8 cellular contexts compared by ENCODE assay signal in the genomic region with DNA sequence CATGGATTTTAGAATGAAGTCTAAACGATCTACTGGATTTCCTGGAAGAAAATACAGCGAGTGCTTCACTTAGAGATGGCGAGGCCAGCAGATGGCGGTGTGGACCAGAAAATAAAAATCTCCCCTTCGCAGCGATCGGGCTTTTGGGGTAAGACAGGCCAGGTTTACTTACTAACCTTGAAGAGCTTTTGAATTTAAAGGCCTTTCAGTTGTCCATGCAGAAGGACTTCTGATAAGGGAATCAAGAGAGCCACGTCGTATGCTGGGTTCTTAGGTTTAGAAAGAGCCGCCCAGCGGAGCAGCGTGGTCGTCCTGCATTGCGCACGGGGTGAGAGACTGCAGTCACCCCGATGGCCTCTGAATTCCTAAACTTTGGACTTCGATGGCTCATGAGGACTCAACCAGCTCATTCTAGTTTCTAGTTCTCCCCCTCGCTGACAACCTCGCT.
A peak's percentile ranks its signal among the peaks of the same experiment; 100 is the strongest.
DNase-seq lines count a peak whose midpoint lies in the region; ATAC-seq and TF ChIP-seq lines count a peak whose summit lies in the region.

No MANE protein-coding gene starts in this region.

- H3K36me3 ChIP-seq in sigmoid colon: no peaks in the 10 kb centered on the region

- H3K27ac ChIP-seq in right cardiac atrium (ENCODE audit: low read length) (no peak overlapping the region), sigmoid colon (no peak overlapping the region)

- no peak for TF ChIP-seq POLR2A in sigmoid colon (IDR thresholded peaks at IDR 0.05)

- ATAC-seq in right cardiac atrium (peak; percentile 48 to 68), GM21737 (IDR thresholded peaks at IDR 0.05; ENCODE audit: unreplicated experiment) (no peak), GM18498 (IDR thresholded peaks at IDR 0.05; ENCODE audit: unreplicated experiment) (no peak)

- H3K4me1 ChIP-seq in right cardiac atrium (ENCODE audit: control insufficient read depth, insufficient read depth, low read length) (no peaks in the 10 kb centered on the region), sigmoid colon (peaks cover 0 to 5% (median 0%) of the 10 kb centered on the region in 4 donors)

- intact Hi-C loops in right cardiac atrium (cut with DNase I): loop anchor here in 1 of 4 donors (10.0 kb wide), 1 partner anchor 667 kb away; no protein-coding TSS in a partner anchor
- intact Hi-C loops in sigmoid colon (cut with DNase I): loop anchor here (2.0 kb wide), 1 partner anchor 667 kb away; no protein-coding TSS in a partner anchor

- TF ChIP-seq EP300 in sigmoid colon (IDR thresholded peaks at IDR 0.05): no peak

- H3K9me3 ChIP-seq in right cardiac atrium (ENCODE audit: control insufficient read depth, low read length) (no peaks in the 10 kb centered on the region), sigmoid colon (no peaks in the 10 kb centered on the region)

- DNase-seq in DMS153 (lab: John Stamatoyannopoulos, UW) (peak; percentile 35), OCI-M1 (lab: John Stamatoyannopoulos, UW) (peak; percentile 66), amniotic epithelial cell (ENCODE audit: low read depth) (peak; percentile 20), right cardiac atrium (peak; percentile 54 to 81 (median 72)), sigmoid colon (no peak)

- no peaks in the 10 kb centered on the region for H3K27me3 ChIP-seq in right cardiac atrium (ENCODE audit: control insufficient read depth, insufficient read depth)
- peaks cover 0 to 20% (median 11%) of the 10 kb centered on the region in 3 donors for H3K27me3 ChIP-seq in sigmoid colon

- 21% methylated on average over 19 of the region's 19 CpGs for WGBS in right cardiac atrium
- WGBS in sigmoid colon, 2 donors: 28 to 29% methylated on average over 19 of the region's 19 CpGs

- TF ChIP-seq CTCF in LNCAP (IDR thresholded peaks at IDR 0.05): peak; percentile 82
- TF ChIP-seq CTCF in sigmoid colon (IDR thresholded peaks at IDR 0.05): peak; percentile 5 to 59 (median 46)

- H3K4me3 ChIP-seq in right cardiac atrium (ENCODE audit: low read length) (no peak overlapping the region), sigmoid colon (peak overlapping the region in 1 of 4 donors; percentile 20)

Comparison
In these comparisons a context has a peak if more than half of its experiments do, and no peak if none do; other contexts are left out.
1. ATAC-seq: peak in right cardiac atrium (2 of 2); none in GM21737 (single experiment) and GM18498 (single experiment).